1 cellular context compared by ENCODE assay signal in the genomic region with DNA sequence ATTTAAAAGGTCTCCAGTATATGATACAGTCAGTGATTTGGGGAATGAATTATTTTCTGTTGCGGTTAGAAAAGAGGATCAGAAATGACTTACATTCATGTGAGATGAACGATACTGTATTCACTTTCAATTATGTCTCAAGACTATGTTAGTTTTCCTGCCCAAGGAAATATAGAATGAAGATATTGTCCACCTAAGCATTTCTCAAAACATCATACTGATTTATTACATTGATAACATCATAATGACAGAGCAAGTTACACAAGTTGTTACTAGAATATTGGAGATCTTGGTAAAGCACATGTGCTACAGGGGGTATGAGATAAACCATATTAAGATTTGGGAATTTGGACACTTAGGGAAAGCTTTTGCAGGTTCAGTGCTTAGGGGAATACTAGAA.
TF ChIP-seq lines count a peak whose summit lies in the region.

No MANE protein-coding gene starts in this region.

TF ChIP-seq in HepG2, 621 proteins besides CTCF, POLR2A, EP300 and RAD21 (continued from another document):
- TF ChIP-seq, protein P1, sequence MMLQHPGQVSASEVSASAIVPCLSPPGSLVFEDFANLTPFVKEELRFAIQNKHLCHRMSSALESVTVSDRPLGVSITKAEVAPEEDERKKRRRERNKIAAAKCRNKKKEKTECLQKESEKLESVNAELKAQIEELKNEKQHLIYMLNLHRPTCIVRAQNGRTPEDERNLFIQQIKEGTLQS (CRISPR knock-in tag; IDR thresholded peaks at IDR 0.05), result no peak
- no peak for TF ChIP-seq JUNB (CRISPR knock-in tag; IDR thresholded peaks at IDR 0.05; ENCODE audit: borderline replicate concordance)
- no peak for TF ChIP-seq ZNF143 (CRISPR knock-in tag; IDR thresholded peaks at IDR 0.05)
- TF ChIP-seq CEBPG (CRISPR knock-in tag; IDR thresholded peaks at IDR 0.05), result no peak
- peak; percentile 43 to 63; a peak in 3 of 4 replicates for TF ChIP-seq MAFK (conservative IDR thresholded peaks at IDR 0.05 in 1 of 2, IDR thresholded peaks at IDR 0.05 in 1 of 2; ENCODE audit: low read length in 2 of 2)
- TF ChIP-seq, protein P2, sequence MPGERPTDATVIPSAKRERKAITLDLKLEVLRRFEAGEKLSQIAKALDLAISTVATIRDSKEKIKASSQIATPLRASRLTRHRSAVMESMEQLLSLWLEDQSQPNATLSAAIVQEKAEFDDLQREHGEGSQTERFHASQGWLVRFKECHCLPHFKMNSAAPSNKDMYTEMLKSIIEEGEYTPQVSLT (CRISPR knock-in tag; IDR thresholded peaks at IDR 0.05; ENCODE audit: borderline replicate concordance, low read depth), result no peak
- TF ChIP-seq MAFF (IDR thresholded peaks at IDR 0.05; ENCODE audit: low read depth, low read length), result peak; percentile 51
TF ChIP-seq in HepG2: peak in this region for 2.
